1 cellular context compared by ENCODE assay signal in genomic region chr11:1846453-1846932, GRCh38.
TF ChIP-seq lines count a peak whose summit lies in the region.

No MANE protein-coding gene starts in this region.

TF ChIP-seq in HEK293T, 16 proteins besides CTCF, POLR2A, EP300 and RAD21 (continued from another document):
- TF ChIP-seq HDGF (IDR thresholded peaks at IDR 0.05; ENCODE audit: borderline replicate concordance): no peak
- no peak for TF ChIP-seq SP1 (IDR thresholded peaks at IDR 0.05)
- no peak for TF ChIP-seq TARDBP (IDR thresholded peaks at IDR 0.05)
- TF ChIP-seq ZNF384 (IDR thresholded peaks at IDR 0.05): no peak
- TF ChIP-seq FOXK2 (IDR thresholded peaks at IDR 0.05): no peak
- TF ChIP-seq, protein P1, sequence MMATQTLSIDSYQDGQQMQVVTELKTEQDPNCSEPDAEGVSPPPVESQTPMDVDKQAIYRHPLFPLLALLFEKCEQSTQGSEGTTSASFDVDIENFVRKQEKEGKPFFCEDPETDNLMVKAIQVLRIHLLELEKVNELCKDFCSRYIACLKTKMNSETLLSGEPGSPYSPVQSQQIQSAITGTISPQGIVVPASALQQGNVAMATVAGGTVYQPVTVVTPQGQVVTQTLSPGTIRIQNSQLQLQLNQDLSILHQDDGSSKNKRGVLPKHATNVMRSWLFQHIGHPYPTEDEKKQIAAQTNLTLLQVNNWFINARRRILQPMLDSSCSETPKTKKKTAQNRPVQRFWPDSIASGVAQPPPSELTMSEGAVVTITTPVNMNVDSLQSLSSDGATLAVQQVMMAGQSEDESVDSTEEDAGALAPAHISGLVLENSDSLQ (IDR thresholded peaks at IDR 0.05): no peak
